Comparison of ENCODE assay signal across 11 cellular contexts in genomic region chrX:74922922-74923321, GRCh38. TPM values are rescaled to one million over a fixed set of nuclear protein-coding genes. Genes with fewer than 3 reads are reported as not detected.
DNase-seq lines count a peak whose midpoint lies in the region; ATAC-seq and TF ChIP-seq lines count a peak whose summit lies in the region.
"Had no signal": no experiment of that assay in that cellular context is flagged by ENCODE, and none has a peak within 500 bp of the region (broad histone marks: within the 10 kb centered on the region; RNA-seq: fewer than 3 reads in every experiment).

No MANE protein-coding gene starts in this region.

- H3K9me3 Mint-ChIP-seq in endodermal cell: peaks cover 54% of the 10 kb centered on the region
- H3K9me3 Mint-ChIP-seq: WTC11 had no signal

- peaks cover 6 to 8% of the 10 kb centered on the region in 2 donors for H3K4me1 ChIP-seq in adrenal gland (replicated peaks in 1 of 2)
- H3K4me1 ChIP-seq in endodermal cell (ENCODE audit: control insufficient read depth, insufficient read depth, low read length): no peaks in the 10 kb centered on the region

- H3K4me3 ChIP-seq in adrenal gland (no peak overlapping the region), endodermal cell (ENCODE audit: low read length) (no peak overlapping the region)
- H3K4me3 ChIP-seq: mucosa of descending colon had no signal

- peak; percentile 19 for DNase-seq in germinal center (ENCODE audit: low spot score)
- DNase-seq in adrenal gland: no peak
- no peak for DNase-seq in activated CD8-positive, alpha-beta memory T cell treated with anti-CD3 and anti-CD28 coated beads, Interleukin-2, amount 50 U/mL, for 48 hours
- no peak for DNase-seq in endodermal cell
- DNase-seq in NCI-H1436 (lab: John Stamatoyannopoulos, UW): no peak
- DNase-seq: mucosa of descending colon; stimulated activated CD4-positive, alpha-beta T cell treated with anti-CD3 and anti-CD28 coated beads, Interleukin-12 subunit alpha, Interleukin-12 subunit beta, amount 100 ng/mL, for 4 hours had no signal

- H3K36me3 ChIP-seq in adrenal gland (replicated peaks in 1 of 2): no peaks in the 10 kb centered on the region
- no peaks in the 10 kb centered on the region for H3K36me3 ChIP-seq in endodermal cell (ENCODE audit: control insufficient read depth, insufficient read depth, low read length)

- H3K36me3 Mint-ChIP-seq in endodermal cell (ENCODE audit: low read depth): no peaks in the 10 kb centered on the region
- H3K36me3 Mint-ChIP-seq: WTC11 had no signal

- WGBS in adrenal gland, 4 donors: 61 to 72% (median 64%) methylated on average over 4 of the region's 4 CpGs
- 100% methylated on average over 1 of the region's 4 CpGs; no CpG with 5 or more reads in 1 of the 2 experiments for WGBS in endodermal cell (ENCODE audit: insufficient coverage in 1 of 2, insufficient read length in 1 of 2), 2 experiments

- no peaks in the 10 kb centered on the region for H3K4me1 Mint-ChIP-seq in endodermal cell

- H3K27me3 Mint-ChIP-seq in endodermal cell (ENCODE audit: insufficient read depth): peaks cover 49% of the 10 kb centered on the region

- H3K9ac ChIP-seq in endodermal cell (ENCODE audit: extremely low read depth, low read length, poor library complexity, severe bottlenecking): no peak overlapping the region

- TF ChIP-seq CTCF in adrenal gland (IDR thresholded peaks at IDR 0.05) (no peak), endodermal cell (conservative IDR thresholded peaks at IDR 0.05) (no peak)

- ATAC-seq in GM18907 (IDR thresholded peaks at IDR 0.05; ENCODE audit: unreplicated experiment): peak; percentile 76
- peak; percentile 68 for ATAC-seq in GM21825 (IDR thresholded peaks at IDR 0.05; ENCODE audit: unreplicated experiment)
- ATAC-seq in HG03442 (IDR thresholded peaks at IDR 0.05; ENCODE audit: unreplicated experiment): peak; percentile 66
- ATAC-seq: mucosa of descending colon, WTC11 had no signal

- no peak overlapping the region for H3K27ac ChIP-seq in adrenal gland
- no peak overlapping the region for H3K27ac ChIP-seq in endodermal cell (ENCODE audit: low read depth, low read length)

- H3K27me3 ChIP-seq in adrenal gland (no peaks in the 10 kb centered on the region), endodermal cell (ENCODE audit: control insufficient read depth, insufficient read depth, low read length, poor library complexity, severe bottlenecking) (peaks cover 29% of the 10 kb centered on the region)

- H3K4me3 Mint-ChIP-seq in endodermal cell: no peak overlapping the region

- TF ChIP-seq POLR2A in adrenal gland (IDR thresholded peaks at IDR 0.05): no peak

- intact Hi-C loops in adrenal gland (cut with DNase I): no loop called here

- H3K9me3 ChIP-seq in adrenal gland (replicated peaks in 1 of 3) (no peaks in the 10 kb centered on the region), endodermal cell (ENCODE audit: control insufficient read depth, low read length) (no peaks in the 10 kb centered on the region)
- H3K9me3 ChIP-seq: mucosa of descending colon had no signal

- H3K27ac Mint-ChIP-seq in endodermal cell: no peak overlapping the region
- H3K27ac Mint-ChIP-seq: WTC11 had no signal

RNA-seq across cellular contexts. Expression of gene NEXMIF, which starts 2.3 kb away (rescaled TPM):
- 1 to 10 TPM in 7 of 8 donors, under 1 TPM in 1; 0.68 to 3.2 (median 2.0) TPM for total RNA-seq in adrenal gland
- 1 to 10 TPM in 1 of 3 donors, under 1 TPM in 2; 0.10 to 2.5 (median 0.32) TPM for polyA plus RNA-seq in adrenal gland
- total RNA-seq in endodermal cell: 1 to 10 TPM; 1.8 to 1.9 TPM
- polyA plus RNA-seq in endodermal cell (2013, experiment 1 of 2): 0.93 TPM
- 0.91 TPM for polyA plus RNA-seq in endodermal cell (2013, experiment 2 of 2)
